1 cellular context compared by ENCODE assay signal in the genomic region with DNA sequence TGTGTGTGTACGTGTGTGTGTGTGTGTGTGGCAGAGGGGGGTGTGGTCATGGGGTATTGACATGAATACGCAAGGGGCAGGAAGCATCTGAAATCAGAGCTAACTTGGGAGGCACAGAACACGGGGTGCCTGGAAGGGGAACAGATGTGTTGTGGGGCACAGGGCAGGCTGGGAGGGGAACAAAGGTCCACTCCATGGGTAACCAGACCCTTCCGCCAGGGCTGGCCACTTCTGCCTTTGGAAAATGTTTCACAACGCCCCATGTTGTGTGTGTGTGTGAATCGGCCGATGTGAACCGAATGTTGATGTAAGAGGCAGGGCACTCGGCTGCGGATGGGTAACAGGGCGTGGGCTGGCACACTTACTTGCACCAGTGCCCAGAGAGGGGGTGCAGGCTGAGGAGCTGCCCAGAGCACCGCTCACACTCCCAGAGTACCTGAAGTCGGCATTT.
TF ChIP-seq lines count a peak whose summit lies in the region.

A gene with protein sequence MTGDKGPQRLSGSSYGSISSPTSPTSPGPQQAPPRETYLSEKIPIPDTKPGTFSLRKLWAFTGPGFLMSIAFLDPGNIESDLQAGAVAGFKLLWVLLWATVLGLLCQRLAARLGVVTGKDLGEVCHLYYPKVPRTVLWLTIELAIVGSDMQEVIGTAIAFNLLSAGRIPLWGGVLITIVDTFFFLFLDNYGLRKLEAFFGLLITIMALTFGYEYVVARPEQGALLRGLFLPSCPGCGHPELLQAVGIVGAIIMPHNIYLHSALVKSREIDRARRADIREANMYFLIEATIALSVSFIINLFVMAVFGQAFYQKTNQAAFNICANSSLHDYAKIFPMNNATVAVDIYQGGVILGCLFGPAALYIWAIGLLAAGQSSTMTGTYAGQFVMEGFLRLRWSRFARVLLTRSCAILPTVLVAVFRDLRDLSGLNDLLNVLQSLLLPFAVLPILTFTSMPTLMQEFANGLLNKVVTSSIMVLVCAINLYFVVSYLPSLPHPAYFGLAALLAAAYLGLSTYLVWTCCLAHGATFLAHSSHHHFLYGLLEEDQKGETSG (plus strand): TSS at position 358 of the 451 bp plus-strand sequence. CDS start 96 bp downstream, outside the sequence.

TF ChIP-seq in HepG2, 621 proteins besides CTCF, POLR2A, EP300 and RAD21 (continued from another document and continues in another):
- TF ChIP-seq, protein P1, sequence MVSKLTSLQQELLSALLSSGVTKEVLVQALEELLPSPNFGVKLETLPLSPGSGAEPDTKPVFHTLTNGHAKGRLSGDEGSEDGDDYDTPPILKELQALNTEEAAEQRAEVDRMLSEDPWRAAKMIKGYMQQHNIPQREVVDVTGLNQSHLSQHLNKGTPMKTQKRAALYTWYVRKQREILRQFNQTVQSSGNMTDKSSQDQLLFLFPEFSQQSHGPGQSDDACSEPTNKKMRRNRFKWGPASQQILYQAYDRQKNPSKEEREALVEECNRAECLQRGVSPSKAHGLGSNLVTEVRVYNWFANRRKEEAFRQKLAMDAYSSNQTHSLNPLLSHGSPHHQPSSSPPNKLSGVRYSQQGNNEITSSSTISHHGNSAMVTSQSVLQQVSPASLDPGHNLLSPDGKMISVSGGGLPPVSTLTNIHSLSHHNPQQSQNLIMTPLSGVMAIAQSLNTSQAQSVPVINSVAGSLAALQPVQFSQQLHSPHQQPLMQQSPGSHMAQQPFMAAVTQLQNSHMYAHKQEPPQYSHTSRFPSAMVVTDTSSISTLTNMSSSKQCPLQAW (CRISPR knock-in tag; IDR thresholded peaks at IDR 0.05): peak; percentile 65; the same call in 1 of the 2 replicates
- TF ChIP-seq NFE2 (CRISPR knock-in tag; IDR thresholded peaks at IDR 0.05): no peak
- TF ChIP-seq, protein P2, sequence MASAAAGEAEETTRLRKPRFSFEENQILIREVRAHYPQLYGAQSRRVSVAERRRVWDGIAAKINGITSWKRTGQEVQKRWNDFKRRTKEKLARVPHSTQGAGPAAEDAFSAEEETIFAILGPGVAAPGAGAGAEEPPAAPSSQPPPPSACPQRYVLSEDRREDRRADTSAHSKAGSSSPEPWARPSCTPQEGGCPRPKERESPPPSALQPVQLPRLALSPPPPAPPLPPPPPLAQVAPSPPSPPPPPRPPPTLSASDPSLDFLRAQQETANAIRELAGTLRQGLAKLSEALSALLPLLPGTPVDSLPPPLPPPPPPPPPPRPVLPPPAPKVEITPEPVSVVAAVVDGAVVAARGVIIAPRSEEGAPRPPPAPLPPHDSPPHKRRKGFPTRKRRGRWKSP (CRISPR knock-in tag; IDR thresholded peaks at IDR 0.05): no peak
- TF ChIP-seq ZNF782 (CRISPR knock-in tag; IDR thresholded peaks at IDR 0.05; ENCODE audit: borderline replicate concordance): no peak
- TF ChIP-seq HMG20A (CRISPR knock-in tag; IDR thresholded peaks at IDR 0.05; ENCODE audit: borderline replicate concordance): no peak
- TF ChIP-seq ZNF569 (CRISPR knock-in tag; IDR thresholded peaks at IDR 0.05; ENCODE audit: borderline replicate concordance): no peak
- no peak for TF ChIP-seq MBNL3 (CRISPR knock-in tag; conservative IDR thresholded peaks at IDR 0.05)
- TF ChIP-seq LCORL (IDR thresholded peaks at IDR 0.05): no peak
- peak; percentile 48; the same call in 1 of the 2 replicates for TF ChIP-seq LCORL (CRISPR knock-in tag; IDR thresholded peaks at IDR 0.05)
- no peak for TF ChIP-seq SRSF4 (IDR thresholded peaks at IDR 0.05; ENCODE audit: low read depth, low read length, poor library complexity, severe bottlenecking)
- no peak for TF ChIP-seq IKZF4 (CRISPR knock-in tag; IDR thresholded peaks at IDR 0.05; ENCODE audit: borderline replicate concordance, low read depth, not compliant biosample characterization)
- TF ChIP-seq MXD4 (CRISPR knock-in tag; IDR thresholded peaks at IDR 0.05): no peak
- TF ChIP-seq SALL1 (CRISPR knock-in tag; IDR thresholded peaks at IDR 0.05): peak; percentile 36; the same call in 1 of the 2 replicates
- no peak for TF ChIP-seq ZNF337 (CRISPR knock-in tag; IDR thresholded peaks at IDR 0.05; ENCODE audit: borderline replicate concordance, low read depth)
- TF ChIP-seq MEIS1 (CRISPR knock-in tag; IDR thresholded peaks at IDR 0.05; ENCODE audit: borderline replicate concordance): no peak
- TF ChIP-seq ZNF543 (CRISPR knock-in tag; IDR thresholded peaks at IDR 0.05): no peak
- no peak for TF ChIP-seq CREB1 (IDR thresholded peaks at IDR 0.05)
- TF ChIP-seq CREB1 (CRISPR knock-in tag; IDR thresholded peaks at IDR 0.05): no peak
- TF ChIP-seq, protein P3, sequence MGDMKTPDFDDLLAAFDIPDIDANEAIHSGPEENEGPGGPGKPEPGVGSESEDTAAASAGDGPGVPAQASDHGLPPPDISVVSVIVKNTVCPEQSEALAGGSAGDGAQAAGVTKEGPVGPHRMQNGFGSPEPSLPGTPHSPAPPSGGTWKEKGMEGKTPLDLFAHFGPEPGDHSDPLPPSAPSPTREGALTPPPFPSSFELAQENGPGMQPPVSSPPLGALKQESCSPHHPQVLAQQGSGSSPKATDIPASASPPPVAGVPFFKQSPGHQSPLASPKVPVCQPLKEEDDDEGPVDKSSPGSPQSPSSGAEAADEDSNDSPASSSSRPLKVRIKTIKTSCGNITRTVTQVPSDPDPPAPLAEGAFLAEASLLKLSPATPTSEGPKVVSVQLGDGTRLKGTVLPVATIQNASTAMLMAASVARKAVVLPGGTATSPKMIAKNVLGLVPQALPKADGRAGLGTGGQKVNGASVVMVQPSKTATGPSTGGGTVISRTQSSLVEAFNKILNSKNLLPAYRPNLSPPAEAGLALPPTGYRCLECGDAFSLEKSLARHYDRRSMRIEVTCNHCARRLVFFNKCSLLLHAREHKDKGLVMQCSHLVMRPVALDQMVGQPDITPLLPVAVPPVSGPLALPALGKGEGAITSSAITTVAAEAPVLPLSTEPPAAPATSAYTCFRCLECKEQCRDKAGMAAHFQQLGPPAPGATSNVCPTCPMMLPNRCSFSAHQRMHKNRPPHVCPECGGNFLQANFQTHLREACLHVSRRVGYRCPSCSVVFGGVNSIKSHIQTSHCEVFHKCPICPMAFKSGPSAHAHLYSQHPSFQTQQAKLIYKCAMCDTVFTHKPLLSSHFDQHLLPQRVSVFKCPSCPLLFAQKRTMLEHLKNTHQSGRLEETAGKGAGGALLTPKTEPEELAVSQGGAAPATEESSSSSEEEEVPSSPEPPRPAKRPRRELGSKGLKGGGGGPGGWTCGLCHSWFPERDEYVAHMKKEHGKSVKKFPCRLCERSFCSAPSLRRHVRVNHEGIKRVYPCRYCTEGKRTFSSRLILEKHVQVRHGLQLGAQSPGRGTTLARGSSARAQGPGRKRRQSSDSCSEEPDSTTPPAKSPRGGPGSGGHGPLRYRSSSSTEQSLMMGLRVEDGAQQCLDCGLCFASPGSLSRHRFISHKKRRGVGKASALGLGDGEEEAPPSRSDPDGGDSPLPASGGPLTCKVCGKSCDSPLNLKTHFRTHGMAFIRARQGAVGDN (CRISPR knock-in tag; IDR thresholded peaks at IDR 0.05): peak; percentile 51
- TF ChIP-seq, protein P4, sequence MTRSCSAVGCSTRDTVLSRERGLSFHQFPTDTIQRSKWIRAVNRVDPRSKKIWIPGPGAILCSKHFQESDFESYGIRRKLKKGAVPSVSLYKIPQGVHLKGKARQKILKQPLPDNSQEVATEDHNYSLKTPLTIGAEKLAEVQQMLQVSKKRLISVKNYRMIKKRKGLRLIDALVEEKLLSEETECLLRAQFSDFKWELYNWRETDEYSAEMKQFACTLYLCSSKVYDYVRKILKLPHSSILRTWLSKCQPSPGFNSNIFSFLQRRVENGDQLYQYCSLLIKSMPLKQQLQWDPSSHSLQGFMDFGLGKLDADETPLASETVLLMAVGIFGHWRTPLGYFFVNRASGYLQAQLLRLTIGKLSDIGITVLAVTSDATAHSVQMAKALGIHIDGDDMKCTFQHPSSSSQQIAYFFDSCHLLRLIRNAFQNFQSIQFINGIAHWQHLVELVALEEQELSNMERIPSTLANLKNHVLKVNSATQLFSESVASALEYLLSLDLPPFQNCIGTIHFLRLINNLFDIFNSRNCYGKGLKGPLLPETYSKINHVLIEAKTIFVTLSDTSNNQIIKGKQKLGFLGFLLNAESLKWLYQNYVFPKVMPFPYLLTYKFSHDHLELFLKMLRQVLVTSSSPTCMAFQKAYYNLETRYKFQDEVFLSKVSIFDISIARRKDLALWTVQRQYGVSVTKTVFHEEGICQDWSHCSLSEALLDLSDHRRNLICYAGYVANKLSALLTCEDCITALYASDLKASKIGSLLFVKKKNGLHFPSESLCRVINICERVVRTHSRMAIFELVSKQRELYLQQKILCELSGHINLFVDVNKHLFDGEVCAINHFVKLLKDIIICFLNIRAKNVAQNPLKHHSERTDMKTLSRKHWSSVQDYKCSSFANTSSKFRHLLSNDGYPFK (CRISPR knock-in tag; IDR thresholded peaks at IDR 0.05; ENCODE audit: borderline replicate concordance): peak; percentile 33; the same call in 1 of the 2 replicates
- TF ChIP-seq U2AF1 (optimal IDR thresholded peaks at IDR 0.05; ENCODE audit: low read depth, low read length): no peak
- TF ChIP-seq TRAFD1 (CRISPR knock-in tag; IDR thresholded peaks at IDR 0.05; ENCODE audit: borderline replicate concordance): no peak
- TF ChIP-seq, protein P5, sequence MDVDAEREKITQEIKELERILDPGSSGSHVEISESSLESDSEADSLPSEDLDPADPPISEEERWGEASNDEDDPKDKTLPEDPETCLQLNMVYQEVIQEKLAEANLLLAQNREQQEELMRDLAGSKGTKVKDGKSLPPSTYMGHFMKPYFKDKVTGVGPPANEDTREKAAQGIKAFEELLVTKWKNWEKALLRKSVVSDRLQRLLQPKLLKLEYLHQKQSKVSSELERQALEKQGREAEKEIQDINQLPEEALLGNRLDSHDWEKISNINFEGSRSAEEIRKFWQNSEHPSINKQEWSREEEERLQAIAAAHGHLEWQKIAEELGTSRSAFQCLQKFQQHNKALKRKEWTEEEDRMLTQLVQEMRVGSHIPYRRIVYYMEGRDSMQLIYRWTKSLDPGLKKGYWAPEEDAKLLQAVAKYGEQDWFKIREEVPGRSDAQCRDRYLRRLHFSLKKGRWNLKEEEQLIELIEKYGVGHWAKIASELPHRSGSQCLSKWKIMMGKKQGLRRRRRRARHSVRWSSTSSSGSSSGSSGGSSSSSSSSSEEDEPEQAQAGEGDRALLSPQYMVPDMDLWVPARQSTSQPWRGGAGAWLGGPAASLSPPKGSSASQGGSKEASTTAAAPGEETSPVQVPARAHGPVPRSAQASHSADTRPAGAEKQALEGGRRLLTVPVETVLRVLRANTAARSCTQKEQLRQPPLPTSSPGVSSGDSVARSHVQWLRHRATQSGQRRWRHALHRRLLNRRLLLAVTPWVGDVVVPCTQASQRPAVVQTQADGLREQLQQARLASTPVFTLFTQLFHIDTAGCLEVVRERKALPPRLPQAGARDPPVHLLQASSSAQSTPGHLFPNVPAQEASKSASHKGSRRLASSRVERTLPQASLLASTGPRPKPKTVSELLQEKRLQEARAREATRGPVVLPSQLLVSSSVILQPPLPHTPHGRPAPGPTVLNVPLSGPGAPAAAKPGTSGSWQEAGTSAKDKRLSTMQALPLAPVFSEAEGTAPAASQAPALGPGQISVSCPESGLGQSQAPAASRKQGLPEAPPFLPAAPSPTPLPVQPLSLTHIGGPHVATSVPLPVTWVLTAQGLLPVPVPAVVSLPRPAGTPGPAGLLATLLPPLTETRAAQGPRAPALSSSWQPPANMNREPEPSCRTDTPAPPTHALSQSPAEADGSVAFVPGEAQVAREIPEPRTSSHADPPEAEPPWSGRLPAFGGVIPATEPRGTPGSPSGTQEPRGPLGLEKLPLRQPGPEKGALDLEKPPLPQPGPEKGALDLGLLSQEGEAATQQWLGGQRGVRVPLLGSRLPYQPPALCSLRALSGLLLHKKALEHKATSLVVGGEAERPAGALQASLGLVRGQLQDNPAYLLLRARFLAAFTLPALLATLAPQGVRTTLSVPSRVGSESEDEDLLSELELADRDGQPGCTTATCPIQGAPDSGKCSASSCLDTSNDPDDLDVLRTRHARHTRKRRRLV (CRISPR knock-in tag; IDR thresholded peaks at IDR 0.05): no peak
- TF ChIP-seq, protein P6, sequence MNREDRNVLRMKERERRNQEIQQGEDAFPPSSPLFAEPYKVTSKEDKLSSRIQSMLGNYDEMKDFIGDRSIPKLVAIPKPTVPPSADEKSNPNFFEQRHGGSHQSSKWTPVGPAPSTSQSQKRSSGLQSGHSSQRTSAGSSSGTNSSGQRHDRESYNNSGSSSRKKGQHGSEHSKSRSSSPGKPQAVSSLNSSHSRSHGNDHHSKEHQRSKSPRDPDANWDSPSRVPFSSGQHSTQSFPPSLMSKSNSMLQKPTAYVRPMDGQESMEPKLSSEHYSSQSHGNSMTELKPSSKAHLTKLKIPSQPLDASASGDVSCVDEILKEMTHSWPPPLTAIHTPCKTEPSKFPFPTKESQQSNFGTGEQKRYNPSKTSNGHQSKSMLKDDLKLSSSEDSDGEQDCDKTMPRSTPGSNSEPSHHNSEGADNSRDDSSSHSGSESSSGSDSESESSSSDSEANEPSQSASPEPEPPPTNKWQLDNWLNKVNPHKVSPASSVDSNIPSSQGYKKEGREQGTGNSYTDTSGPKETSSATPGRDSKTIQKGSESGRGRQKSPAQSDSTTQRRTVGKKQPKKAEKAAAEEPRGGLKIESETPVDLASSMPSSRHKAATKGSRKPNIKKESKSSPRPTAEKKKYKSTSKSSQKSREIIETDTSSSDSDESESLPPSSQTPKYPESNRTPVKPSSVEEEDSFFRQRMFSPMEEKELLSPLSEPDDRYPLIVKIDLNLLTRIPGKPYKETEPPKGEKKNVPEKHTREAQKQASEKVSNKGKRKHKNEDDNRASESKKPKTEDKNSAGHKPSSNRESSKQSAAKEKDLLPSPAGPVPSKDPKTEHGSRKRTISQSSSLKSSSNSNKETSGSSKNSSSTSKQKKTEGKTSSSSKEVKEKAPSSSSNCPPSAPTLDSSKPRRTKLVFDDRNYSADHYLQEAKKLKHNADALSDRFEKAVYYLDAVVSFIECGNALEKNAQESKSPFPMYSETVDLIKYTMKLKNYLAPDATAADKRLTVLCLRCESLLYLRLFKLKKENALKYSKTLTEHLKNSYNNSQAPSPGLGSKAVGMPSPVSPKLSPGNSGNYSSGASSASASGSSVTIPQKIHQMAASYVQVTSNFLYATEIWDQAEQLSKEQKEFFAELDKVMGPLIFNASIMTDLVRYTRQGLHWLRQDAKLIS (CRISPR knock-in tag; IDR thresholded peaks at IDR 0.05): no peak
- no peak for TF ChIP-seq ZNF674 (CRISPR knock-in tag; IDR thresholded peaks at IDR 0.05; ENCODE audit: low read depth)
- no peak for TF ChIP-seq ZNF567 (CRISPR knock-in tag; IDR thresholded peaks at IDR 0.05; ENCODE audit: borderline replicate concordance)
